In the genomic region with DNA sequence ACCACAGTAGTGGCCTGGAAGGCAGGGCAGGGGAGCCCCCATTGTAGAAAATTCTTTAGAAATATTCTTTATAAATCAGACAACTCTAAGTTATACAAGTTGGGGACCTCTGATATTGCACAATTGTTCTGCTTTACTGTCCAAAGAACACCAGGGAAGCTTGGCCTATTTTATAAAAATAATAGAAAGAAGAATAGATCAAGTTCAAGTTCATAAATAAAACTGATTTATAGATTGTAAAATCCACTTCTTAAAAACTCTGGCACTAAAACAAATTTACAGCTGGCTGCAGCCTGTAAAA, we compare ENCODE assay signal across 19 cellular contexts. TPM values are rescaled to one million over a fixed set of nuclear protein-coding genes. Genes with fewer than 3 reads are reported as not detected.
A peak's percentile ranks its signal among the peaks of the same experiment; 100 is the strongest.
DNase-seq lines count a peak whose midpoint lies in the region; ATAC-seq lines count a peak whose summit lies in the region.
"Had no signal": no experiment of that assay in that cellular context is flagged by ENCODE, and none has a peak within 500 bp of the region (broad histone marks: within the 10 kb centered on the region; RNA-seq: fewer than 3 reads in every experiment).

No MANE protein-coding gene starts in this region.

- DNase-seq in right cardiac atrium (no peak), left ventricle myocardium superior (no peak), left lobe of liver (ENCODE audit: low spot score) (no peak), sciatic nerve (ENCODE audit: low spot score) (no peak), NCI-H2227 treated with DMSO at 0.1 percent for 48 hours (lab: John Stamatoyannopoulos, UW) (no peak), DMS153 (lab: John Stamatoyannopoulos, UW) (no peak), RPMI8226 (no peak)
- DNase-seq: Calu3; CD8-positive, alpha-beta T cell; DMS53; DND-41; GOT3; H7; HFFc6 had no signal

- no peaks in the 10 kb centered on the region for H3K27me3 ChIP-seq in right cardiac atrium (ENCODE audit: control insufficient read depth, insufficient read depth)
- H3K27me3 ChIP-seq: BLaER1 had no signal

- intact Hi-C loops in right cardiac atrium (cut with DNase I) (no loop called here), left ventricle myocardium superior (cut with micrococcal nuclease) (no loop called here), sciatic nerve (cut with DNase I) (no loop called here)

- no peaks in the 10 kb centered on the region for H3K4me1 ChIP-seq in right cardiac atrium (ENCODE audit: control insufficient read depth, insufficient read depth, low read length)
- H3K4me1 ChIP-seq: A549, BLaER1 had no signal

- no peaks in the 10 kb centered on the region for H3K9me3 ChIP-seq in right cardiac atrium (ENCODE audit: control insufficient read depth, low read length)
- H3K9me3 ChIP-seq: A549, BLaER1 had no signal

- ATAC-seq in right cardiac atrium, result no peak
- ATAC-seq in left ventricle myocardium superior, result no peak
- ATAC-seq in left lobe of liver, result peak; percentile 54
- ATAC-seq in sciatic nerve, result peak; percentile 71
- ATAC-seq: A549; CD8-positive, alpha-beta T cell; GM12878; HCT116 had no signal

- no peak overlapping the region for H3K4me3 ChIP-seq in right cardiac atrium (ENCODE audit: low read length)
- H3K4me3 ChIP-seq: A549, BLaER1, GM12878 had no signal

- H3K27ac ChIP-seq in right cardiac atrium (ENCODE audit: low read length), result peak overlapping the region; percentile 74
- H3K27ac ChIP-seq: 22Rv1, A549, BLaER1 had no signal

RNA-seq across cellular contexts. Expression of a gene that starts 55.0 kb away (rescaled TPM):
- total RNA-seq in right cardiac atrium (10 to 100 TPM; 36.8 to 45.5 (median 40.5) TPM), left ventricle myocardium superior (22.0 TPM), left lobe of liver (83.7 TPM), sciatic nerve (67.3 TPM)
- polyA plus RNA-seq in right cardiac atrium, result 27.4 TPM

Comparison
In these comparisons a context has a peak if more than half of its experiments do, and no peak if none do; other contexts are left out.
1. ATAC-seq: peak in left lobe of liver (single experiment) and sciatic nerve (single experiment); none in right cardiac atrium (0 of 2) and left ventricle myocardium superior (single experiment).